In genomic region chr12:910416-910815, GRCh38 we compare ENCODE assay signal across 16 cellular contexts. TPM values are rescaled to one million over a fixed set of nuclear protein-coding genes. Genes with fewer than 3 reads are reported as not detected.
DNase-seq lines count a peak whose midpoint lies in the region; ATAC-seq and TF ChIP-seq lines count a peak whose summit lies in the region.
"Had no signal": no experiment of that assay in that cellular context is flagged by ENCODE, and none has a peak within 500 bp of the region (broad histone marks: within the 10 kb centered on the region; RNA-seq: fewer than 3 reads in every experiment).

No MANE protein-coding gene starts in this region.

- H3K4me1 ChIP-seq in HCT116 (ENCODE audit: control insufficient read depth in 1 of 2, insufficient read depth in 2 of 2, low read length in 2 of 2) = no peaks in the 10 kb centered on the region
- no peaks in the 10 kb centered on the region for H3K4me1 ChIP-seq in BE2C

- no peak overlapping the region for H3K9ac ChIP-seq in HCT116 (ENCODE audit: low read length)

- POLR2A ChIA-PET in HCT116 (lab: Charles Lee) = no interaction called here

- H3K36me3 ChIP-seq in HCT116 (ENCODE audit: control insufficient read depth in 1 of 2, insufficient read depth in 2 of 2, low read length in 2 of 2) = peaks cover 55 to 58% of the 10 kb centered on the region in 2 experiments
- peaks cover 87% of the 10 kb centered on the region for H3K36me3 ChIP-seq in BE2C

- no peak overlapping the region for H3K4me2 ChIP-seq in HCT116 (ENCODE audit: low read length)

- TF ChIP-seq POLR2A in HCT116 (IDR thresholded peaks at IDR 0.05; ENCODE audit: borderline replicate concordance, extremely low read depth, insufficient read depth, insufficient read length) = no peak

- no peak for ATAC-seq in activated naive CD8-positive, alpha-beta T cell treated with anti-CD3 and anti-CD28 coated beads, Interleukin-2, amount 50 U/mL, for 24 hours
- ATAC-seq in HCT116 = no peak

- no peak for TF ChIP-seq CTCF in HCT116 (IDR thresholded peaks at IDR 0.05 in 2 of 3, conservative IDR thresholded peaks at IDR 0.05 in 1 of 3; ENCODE audit: borderline replicate concordance in 1 of 3, insufficient read depth in 1 of 3, low read depth in 2 of 3, low read length in 2 of 3)
- no peak for TF ChIP-seq CTCF in endothelial cell (IDR thresholded peaks at IDR 0.05; ENCODE audit: unreplicated experiment)
- TF ChIP-seq CTCF in progenitor cell of endocrine pancreas (IDR thresholded peaks at IDR 0.05; ENCODE audit: unreplicated experiment) = no peak
- no peak for TF ChIP-seq CTCF in BE2C (IDR thresholded peaks at IDR 0.05; ENCODE audit: low read depth, low read length)

- H3K79me2 ChIP-seq in HCT116 (ENCODE audit: insufficient read depth, low read length) = no peaks in the 10 kb centered on the region

- RAD21 ChIA-PET in HCT116 (lab: Charles Lee; ENCODE audit: low non-redundant PET in 1 of 2, low total read pairs in 2 of 2, uncharacterized antibody in 2 of 2, unreplicated experiment in 2 of 2) = no interaction called here

- TSS peak; percentile 17 for BruUV-seq in HCT116 (replicated peaks; lab: Mats Ljungman, UMichigan)

- no peak overlapping the region for H2AFZ ChIP-seq in HCT116 (ENCODE audit: low read depth, low read length, poor library complexity, severe bottlenecking)

- H3K4me3 Mint-ChIP-seq in activated naive CD8-positive, alpha-beta T cell = no peak overlapping the region
- no peak overlapping the region for H3K4me3 Mint-ChIP-seq in activated naive CD8-positive, alpha-beta T cell treated with anti-CD3 and anti-CD28 coated beads, Interleukin-2, amount 50 U/mL, for 24 hours
- H3K4me3 Mint-ChIP-seq in endothelial cell (ENCODE audit: unreplicated experiment) (peak overlapping the region; percentile 47), progenitor cell of endocrine pancreas (ENCODE audit: low read depth) (no peak overlapping the region)
- no peak overlapping the region for H3K4me3 Mint-ChIP-seq in activated T-helper 2 cell treated with anti-CD3 and anti-CD28 coated beads, Interferon-gamma antibody, Interleukin-2, Interleukin-4, amounts not matched to agents 10 μg/mL and 5 μg/mL and 100 μg/mL, durations not matched to agents 14 hours and 24 hours and 36 hours (ENCODE audit: low read depth)

- H3K4me3 ChIP-seq in HCT116 (replicated peaks in 1 of 2; ENCODE audit: low read depth in 1 of 2, low read length in 2 of 2) = no peak overlapping the region
- no peak overlapping the region for H3K4me3 ChIP-seq in BE2C (ENCODE audit: low read depth, low read length)

- no peak for DNase-seq in activated naive CD8-positive, alpha-beta T cell treated with anti-CD3 and anti-CD28 coated beads, Interleukin-2, amount 50 U/mL, for 24 hours
- no peak for DNase-seq in HCT116 (ENCODE audit: low read depth, low spot score)
- DNase-seq in endothelial cell (ENCODE audit: low spot score) = no peak
- no peak for DNase-seq in progenitor cell of endocrine pancreas (ENCODE audit: low spot score, unreplicated experiment)
- no peak for DNase-seq in BE2C
- no peak for DNase-seq in activated T-helper 2 cell treated with anti-CD3 and anti-CD28 coated beads, Interferon-gamma antibody, Interleukin-2, Interleukin-4, amounts not matched to agents 10 μg/mL and 5 μg/mL and 100 μg/mL, durations not matched to agents 14 hours and 24 hours and 36 hours (ENCODE audit: low spot score)
- no peak for DNase-seq in mesenteric fat pad (ENCODE audit: low spot score)
- DNase-seq: H7, MM.1S, NCI-H1105, NCI-H1694, NCI-H2107, NCI-H226, NCI-H524 treated with DMSO at 0.1 percent for 48 hours had no signal

- H3K4me1 Mint-ChIP-seq in activated naive CD8-positive, alpha-beta T cell (ENCODE audit: low read depth) = peaks cover 28% of the 10 kb centered on the region
- H3K4me1 Mint-ChIP-seq in activated naive CD8-positive, alpha-beta T cell treated with anti-CD3 and anti-CD28 coated beads, Interleukin-2, amount 50 U/mL, for 24 hours = peaks cover 11% of the 10 kb centered on the region
- H3K4me1 Mint-ChIP-seq in endothelial cell (ENCODE audit: unreplicated experiment) (peaks cover 77% of the 10 kb centered on the region), progenitor cell of endocrine pancreas (ENCODE audit: low read depth) (no peaks in the 10 kb centered on the region)
- peaks cover 21% of the 10 kb centered on the region for H3K4me1 Mint-ChIP-seq in activated T-helper 2 cell treated with anti-CD3 and anti-CD28 coated beads, Interferon-gamma antibody, Interleukin-2, Interleukin-4, amounts not matched to agents 10 μg/mL and 5 μg/mL and 100 μg/mL, durations not matched to agents 14 hours and 24 hours and 36 hours (ENCODE audit: low read depth)

- no peaks in the 10 kb centered on the region for H3K27me3 Mint-ChIP-seq in activated naive CD8-positive, alpha-beta T cell
- H3K27me3 Mint-ChIP-seq in activated naive CD8-positive, alpha-beta T cell treated with anti-CD3 and anti-CD28 coated beads, Interleukin-2, amount 50 U/mL, for 24 hours = no peaks in the 10 kb centered on the region
- H3K27me3 Mint-ChIP-seq in endothelial cell (ENCODE audit: unreplicated experiment) = peaks cover 3% of the 10 kb centered on the region
- no peaks in the 10 kb centered on the region for H3K27me3 Mint-ChIP-seq in progenitor cell of endocrine pancreas
- H3K27me3 Mint-ChIP-seq in activated T-helper 2 cell treated with anti-CD3 and anti-CD28 coated beads, Interferon-gamma antibody, Interleukin-2, Interleukin-4, amounts not matched to agents 10 μg/mL and 5 μg/mL and 100 μg/mL, durations not matched to agents 14 hours and 24 hours and 36 hours (ENCODE audit: low read depth) = no peaks in the 10 kb centered on the region

- no peaks in the 10 kb centered on the region for H3K36me3 Mint-ChIP-seq in activated naive CD8-positive, alpha-beta T cell
- H3K36me3 Mint-ChIP-seq in activated naive CD8-positive, alpha-beta T cell treated with anti-CD3 and anti-CD28 coated beads, Interleukin-2, amount 50 U/mL, for 24 hours (ENCODE audit: low read depth) = peaks cover 62% of the 10 kb centered on the region
- H3K36me3 Mint-ChIP-seq in endothelial cell (ENCODE audit: low read depth, unreplicated experiment) = peaks cover 50% of the 10 kb centered on the region
- H3K36me3 Mint-ChIP-seq in progenitor cell of endocrine pancreas (ENCODE audit: insufficient read depth) = peaks cover 57% of the 10 kb centered on the region
- H3K36me3 Mint-ChIP-seq in activated T-helper 2 cell treated with anti-CD3 and anti-CD28 coated beads, Interferon-gamma antibody, Interleukin-2, Interleukin-4, amounts not matched to agents 10 μg/mL and 5 μg/mL and 100 μg/mL, durations not matched to agents 14 hours and 24 hours and 36 hours (ENCODE audit: low read depth) = peaks cover 80% of the 10 kb centered on the region

- H4K20me1 ChIP-seq in HCT116 (ENCODE audit: insufficient read depth) = no peaks in the 10 kb centered on the region

- H3K9me2 ChIP-seq in HCT116 (ENCODE audit: insufficient read depth) = no peaks in the 10 kb centered on the region

- H3K27ac Mint-ChIP-seq in activated naive CD8-positive, alpha-beta T cell = peak overlapping the region; percentile 58
- H3K27ac Mint-ChIP-seq in activated naive CD8-positive, alpha-beta T cell treated with anti-CD3 and anti-CD28 coated beads, Interleukin-2, amount 50 U/mL, for 24 hours = no peak overlapping the region
- H3K27ac Mint-ChIP-seq in endothelial cell (ENCODE audit: unreplicated experiment) (peak overlapping the region; percentile 67), progenitor cell of endocrine pancreas (peak overlapping the region; percentile 75)
- H3K27ac Mint-ChIP-seq in activated T-helper 2 cell treated with anti-CD3 and anti-CD28 coated beads, Interferon-gamma antibody, Interleukin-2, Interleukin-4, amounts not matched to agents 10 μg/mL and 5 μg/mL and 100 μg/mL, durations not matched to agents 14 hours and 24 hours and 36 hours = no peak overlapping the region

- TF ChIP-seq RAD21 in HCT116 (IDR thresholded peaks at IDR 0.05; ENCODE audit: low read depth) = no peak

- no peak overlapping the region for H3K27ac ChIP-seq in HCT116 (ENCODE audit: low read depth, low read length)
- H3K27ac ChIP-seq: C4-2B had no signal

- H3K9me3 ChIP-seq in HCT116 (ENCODE audit: control insufficient read depth in 1 of 2, insufficient read depth in 1 of 2, low read depth in 1 of 2, low read length in 2 of 2) = no peaks in the 10 kb centered on the region
- no peaks in the 10 kb centered on the region for H3K9me3 ChIP-seq in BE2C

- H3K27me3 ChIP-seq in HCT116 (ENCODE audit: insufficient read depth, low read length) = no peaks in the 10 kb centered on the region
- H3K27me3 ChIP-seq in BE2C = no peaks in the 10 kb centered on the region

- CTCF ChIA-PET in HCT116 (lab: Charles Lee) = interaction anchor here (0.7 kb wide), 1 partner anchor 182 kb away, joined by 3 read pairs; no protein-coding TSS in a partner anchor

- no peaks in the 10 kb centered on the region for H3K9me3 Mint-ChIP-seq in activated naive CD8-positive, alpha-beta T cell (ENCODE audit: low read depth)
- no peaks in the 10 kb centered on the region for H3K9me3 Mint-ChIP-seq in activated naive CD8-positive, alpha-beta T cell treated with anti-CD3 and anti-CD28 coated beads, Interleukin-2, amount 50 U/mL, for 24 hours
- H3K9me3 Mint-ChIP-seq in endothelial cell (ENCODE audit: unreplicated experiment) (no peaks in the 10 kb centered on the region), progenitor cell of endocrine pancreas (ENCODE audit: low read depth) (no peaks in the 10 kb centered on the region)
- no peaks in the 10 kb centered on the region for H3K9me3 Mint-ChIP-seq in activated T-helper 2 cell treated with anti-CD3 and anti-CD28 coated beads, Interferon-gamma antibody, Interleukin-2, Interleukin-4, amounts not matched to agents 10 μg/mL and 5 μg/mL and 100 μg/mL, durations not matched to agents 14 hours and 24 hours and 36 hours

- intact Hi-C loops in HCT116 (cut with micrococcal nuclease) = no loop called here
- intact Hi-C loops in activated T-helper 2 cell treated with anti-CD3 and anti-CD28 coated beads, Interferon-gamma antibody, Interleukin-2, Interleukin-4, amounts not matched to agents 10 μg/mL and 5 μg/mL and 100 μg/mL, durations not matched to agents 14 hours and 24 hours and 36 hours (cut with micrococcal nuclease) = no loop called here

TF ChIP-seq in HCT116, 20 proteins besides CTCF, POLR2A, EP300 and RAD21 (continues in another document):
- TF ChIP-seq SIN3A (IDR thresholded peaks at IDR 0.05; ENCODE audit: low read depth) (no peak), ATF3 (IDR thresholded peaks at IDR 0.05) (no peak), SRF (IDR thresholded peaks at IDR 0.05; ENCODE audit: low read depth) (no peak), CBX3 (IDR thresholded peaks at IDR 0.05; ENCODE audit: low read depth) (no peak)

RNA-seq across cellular contexts. Expression of gene RAD52, which starts 39.1 kb away (rescaled TPM):
- total RNA-seq in HCT116 (2021; ENCODE audit: unreplicated experiment) (24.4 TPM), endothelial cell (ENCODE audit: unreplicated experiment) (20.3 TPM), progenitor cell of endocrine pancreas (41.2 and 52.6 TPM in 2 replicates), mesenteric fat pad (6.9 TPM)
- 12.8 and 16.9 TPM in 2 replicates for polyA plus RNA-seq in HCT116 (2012)
- 16.0 TPM for polyA plus RNA-seq in BE2C (2012; ENCODE audit: insufficient read depth, insufficient read length, low read depth)
- total RNA-seq in activated T-helper 2 cell treated with anti-CD3 and anti-CD28 coated beads, Interferon-gamma antibody, Interleukin-2, Interleukin-4, amounts not matched to agents 10 μg/mL and 5 μg/mL and 100 μg/mL, durations not matched to agents 14 hours and 24 hours and 36 hours = 14.5 and 15.3 TPM in 2 replicates

Comparison
In these comparisons a context has a peak if more than half of its experiments do, and no peak if none do; other contexts are left out.
1. H3K27ac Mint-ChIP-seq: peak in activated naive CD8-positive, alpha-beta T cell (single experiment), endothelial cell (single experiment) and progenitor cell of endocrine pancreas (single experiment); none in activated naive CD8-positive, alpha-beta T cell treated with anti-CD3 and anti-CD28 coated beads, Interleukin-2, amount 50 U/mL, for 24 hours (single experiment) and activated T-helper 2 cell treated with anti-CD3 and anti-CD28 coated beads, Interferon-gamma antibody, Interleukin-2, Interleukin-4, amounts not matched to agents 10 μg/mL and 5 μg/mL and 100 μg/mL, durations not matched to agents 14 hours and 24 hours and 36 hours (single experiment).